8 cellular contexts compared by ENCODE assay signal in the genomic region with DNA sequence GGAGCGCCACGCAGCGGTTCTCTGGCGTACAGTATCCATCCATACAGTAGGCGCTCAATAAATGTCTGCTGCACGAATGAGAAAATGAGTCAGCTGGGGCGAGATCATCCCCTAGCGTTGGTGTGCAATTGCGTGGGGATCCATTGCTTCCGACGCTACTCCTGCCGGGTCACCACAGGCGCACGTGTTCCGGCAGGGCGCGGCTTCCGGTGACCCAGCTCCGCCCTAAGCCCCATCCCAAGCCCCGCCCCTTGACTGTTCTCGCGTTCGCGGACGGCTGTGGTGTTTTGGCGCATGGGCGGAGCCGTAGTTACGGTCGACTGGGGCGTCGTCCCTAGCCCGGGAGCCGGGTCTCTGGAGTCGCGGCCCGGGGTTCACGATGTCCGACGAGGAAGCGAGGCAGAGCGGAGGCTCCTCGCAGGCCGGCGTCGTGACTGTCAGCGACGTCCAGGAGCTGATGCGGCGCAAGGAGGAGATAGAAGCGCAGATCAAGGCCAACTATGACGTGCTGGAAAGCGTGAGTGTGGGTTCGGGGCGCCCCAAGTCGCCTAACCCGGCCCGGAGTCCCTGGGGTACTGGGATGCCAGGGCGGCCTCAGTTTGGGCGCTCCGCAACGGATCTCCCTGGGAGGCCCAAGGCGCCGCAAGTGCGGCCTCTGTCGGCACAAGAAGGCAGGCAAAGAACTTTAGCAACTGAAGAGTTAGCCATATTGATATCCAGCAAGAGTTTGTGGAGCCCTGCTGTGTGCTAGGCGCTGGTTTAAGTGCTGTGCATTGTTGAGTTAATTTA. TPM values are rescaled to one million over a fixed set of nuclear protein-coding genes. Genes with fewer than 3 reads are reported as not detected.
A peak's percentile ranks its signal among the peaks of the same experiment; 100 is the strongest.
DNase-seq lines count a peak whose midpoint lies in the region; ATAC-seq, FAIRE-seq and TF ChIP-seq lines count a peak whose summit lies in the region.

Gene PSMD9, plus strand, starts transcription at position 313 of the 789 bp plus-strand sequence. Its CDS starts 67 bp downstream, at position 380.

- H3K56ac ChIP-seq in H1 (replicated peaks; ENCODE audit: insufficient read length, low read depth, low read length): peak within 1 kb of the TSS; percentile 77

- H3K9me3 Mint-ChIP-seq in Calu3 (ENCODE audit: low read depth, unreplicated experiment): no peaks in the 10 kb centered on the region

- DNase-seq in Calu3 (peak; percentile 99), HUDEP-2 (lab: John Stamatoyannopoulos, UW; ENCODE audit: unreplicated experiment in 76 of 76) (peak; percentile 51 to 99 (median 97)), NOMO-1 treated with dmso at 0.1 percent for 144 hours (lab: John Stamatoyannopoulos, UW; ENCODE audit: unreplicated experiment) (peak; percentile 97), H1 (ENCODE audit: low read depth in 1 of 2, low spot score in 2 of 2) (peak; percentile 94 to 99), mesenchymal stem cell (peak; percentile 98)
- peak; percentile 98 for DNase-seq in activated CD8-positive, alpha-beta memory T cell treated with anti-CD3 and anti-CD28 coated beads for 48 hours (ENCODE audit: low read depth in 2 of 3, low spot score in 2 of 3)
- peak; percentile 97 for DNase-seq in stimulated activated CD8-positive, alpha-beta memory T cell treated with anti-CD3 and anti-CD28 coated beads, Interleukin-12 subunit alpha, Interleukin-12 subunit beta, amount 100 ng/mL, for 4 hours (ENCODE audit: low read depth)

- no peak within 1 kb of the TSS; the same call in 1 of the 2 replicates for H2AK5ac ChIP-seq in H1 (ENCODE audit: low read depth, low read length)
- H2AK5ac ChIP-seq in mesenchymal stem cell (ENCODE audit: low read length, severe bottlenecking): peak within 1 kb of the TSS; percentile 75

- CTCF ChIA-PET in Calu3 (lab: Charles Lee): interaction anchor here (0.6 to 2.3 kb wide), 5 partner anchors 49 to 192 kb away, joined by 3 to 32 read pairs (median 4); partner anchors contain the start of gene RHOF
- CTCF ChIA-PET in H1 (lab: Charles Lee; ENCODE audit: partially characterized antibody): interaction anchor here (0.6 to 10.7 kb wide), 21 partner anchors 9 to 114 kb away, joined by 3 to 114 read pairs (median 4); partner anchors contain the start of genes CFAP251, HPD and RHOF

- H3K4me1 ChIP-seq in H1 (replicated peaks in 1 of 4; ENCODE audit: control insufficient read depth in 3 of 4, insufficient read depth in 4 of 4, low read length in 3 of 4) (peaks cover 0 to 5% (median 1%) of the 10 kb centered on the region in 4 experiments; a peak in 4 of 7 replicates), mesenchymal stem cell (ENCODE audit: control insufficient read depth, insufficient read depth, low read depth, low read length) (peaks cover 13% of the 10 kb centered on the region)

- peak within 1 kb of the TSS; percentile 54 to 89 for H3K4me2 ChIP-seq in H1 (ENCODE audit: insufficient read depth in 1 of 2, low read depth in 2 of 2, low read length in 2 of 2)
- H3K4me2 ChIP-seq in mesenchymal stem cell (ENCODE audit: low read length, poor library complexity, severe bottlenecking): peak within 1 kb of the TSS; percentile 66

- H3K23ac ChIP-seq in H1 (ENCODE audit: insufficient read length): no peak within 1 kb of the TSS
- peak within 1 kb of the TSS in 1 of 2 experiments; percentile 86 for H3K23ac ChIP-seq in mesenchymal stem cell (ENCODE audit: low read length in 2 of 2)

- H4K5ac ChIP-seq in H1 (ENCODE audit: insufficient read length, low read depth, low read length): peak within 1 kb of the TSS; percentile 87

- H2BK120ac ChIP-seq in H1 (replicated peaks; ENCODE audit: low read depth, low read length) (no peak within 1 kb of the TSS), mesenchymal stem cell (ENCODE audit: low read depth, low read length) (peak within 1 kb of the TSS; percentile 89)

- H3K9ac ChIP-seq in H1 (replicated peaks in 1 of 4; ENCODE audit: extremely low read depth in 1 of 4, low read depth in 3 of 4, low read length in 3 of 4) (peak within 1 kb of the TSS; percentile 54 to 69 (median 63); a peak in 6 of 7 replicates), mesenchymal stem cell (ENCODE audit: low read length) (peak within 1 kb of the TSS; percentile 97)

- H3K4me3 Mint-ChIP-seq in Calu3 (ENCODE audit: low read depth, unreplicated experiment): peak within 1 kb of the TSS; percentile 95

- peak; percentile 95 for ATAC-seq in GM21381 (IDR thresholded peaks at IDR 0.05; ENCODE audit: unreplicated experiment)

- POLR2A ChIA-PET in H1 (lab: Charles Lee; ENCODE audit: partially characterized antibody): interaction anchor here (0.6 to 10.3 kb wide), 12 partner anchors 30 to 489 kb away, joined by 3 to 115 read pairs (median 4); partner anchors contain the start of genes BCL7A, CFAP251, RHOF and RNF34

- peak within 1 kb of the TSS; percentile 89; the same call in 1 of the 2 replicates for H4K8ac ChIP-seq in H1 (ENCODE audit: extremely low read depth, insufficient read depth, low read length)
- H4K8ac ChIP-seq in mesenchymal stem cell (ENCODE audit: low read length): peak within 1 kb of the TSS; percentile 98

- peak; percentile 45 for TF ChIP-seq CTCF in Calu3 (IDR thresholded peaks at IDR 0.05; ENCODE audit: unreplicated experiment)
- TF ChIP-seq CTCF in H1 (IDR thresholded peaks at IDR 0.05; ENCODE audit: control extremely low read depth in 1 of 3, insufficient read depth in 1 of 3, low read depth in 1 of 3, low read length in 3 of 3): peak; percentile 59 to 83 (median 75)

- intact Hi-C loops in Calu3 (cut with micrococcal nuclease; ENCODE audit: unreplicated experiment): loop anchor here (1.0 kb wide), 1 partner anchor 91 kb away; no protein-coding TSS in a partner anchor

- H3K4me3 ChIP-seq in H1 (ENCODE audit: extremely low read depth in 1 of 4, insufficient read depth in 2 of 4, low read depth in 3 of 4, low read length in 4 of 4): peak within 1 kb of the TSS; percentile 64 to 79 (median 74)
- peak within 1 kb of the TSS; percentile 86 to 87 for H3K4me3 ChIP-seq in mesenchymal stem cell (ENCODE audit: insufficient read depth in 1 of 2, low read depth in 1 of 2, low read length in 2 of 2)

- no peaks in the 10 kb centered on the region for H3K27me3 Mint-ChIP-seq in Calu3 (ENCODE audit: unreplicated experiment)

- H2BK12ac ChIP-seq in H1 (ENCODE audit: low read depth, low read length) (no peak within 1 kb of the TSS; the same call in 1 of the 2 replicates), mesenchymal stem cell (ENCODE audit: low read length in 2 of 2) (peak within 1 kb of the TSS in 1 of 2 experiments; percentile 75)

- H3K14ac ChIP-seq in H1 (ENCODE audit: insufficient read length) (no peak within 1 kb of the TSS), mesenchymal stem cell (ENCODE audit: low read length in 2 of 2) (peak within 1 kb of the TSS in 1 of 2 experiments; percentile 98)

- peak within 1 kb of the TSS; percentile 98 for H3K18ac ChIP-seq in H1 (ENCODE audit: extremely low read depth, low read length)
- peak within 1 kb of the TSS; percentile 98 to 99 for H3K18ac ChIP-seq in mesenchymal stem cell (ENCODE audit: low read depth in 1 of 2, low read length in 2 of 2)

- TSS peak; percentile 74 for BruUV-seq in Calu3 (replicated peaks; lab: Mats Ljungman, UMichigan)

- H2BK20ac ChIP-seq in H1 (ENCODE audit: low read length): no peak within 1 kb of the TSS

- peaks cover 3 to 10% of the 10 kb centered on the region in 2 experiments for H4K20me1 ChIP-seq in H1 (replicated peaks in 1 of 2; ENCODE audit: control insufficient read depth in 1 of 2, insufficient read depth in 2 of 2, low read length in 2 of 2)

- H3K79me2 ChIP-seq in H1 (ENCODE audit: control insufficient read depth in 1 of 2, insufficient read depth in 2 of 2, low read length in 2 of 2): no peaks in the 10 kb centered on the region; a peak in 1 of 4 replicates

- H3K4me1 Mint-ChIP-seq in Calu3 (ENCODE audit: low read depth, unreplicated experiment): peaks cover 14% of the 10 kb centered on the region

- H2AFZ ChIP-seq in H1 (ENCODE audit: low read length) (peak within 1 kb of the TSS; percentile 85), mesenchymal stem cell (ENCODE audit: low read depth, low read length) (peak within 1 kb of the TSS; percentile 85)

- H3K27ac ChIP-seq in H1 (ENCODE audit: low read depth, low read length) (peak within 1 kb of the TSS; percentile 83; the same call in 1 of the 2 replicates), mesenchymal stem cell (ENCODE audit: low read length, poor library complexity, severe bottlenecking) (peak within 1 kb of the TSS; percentile 95)

- peak; percentile 66 for FAIRE-seq in H1 (lab: Jason Lieb, UNC)

- H3K23me2 ChIP-seq in H1 (ENCODE audit: low read depth, low read length): peaks cover 7% of the 10 kb centered on the region

- peak within 1 kb of the TSS; percentile 94 for H2BK5ac ChIP-seq in H1 (ENCODE audit: low read depth, low read length)
- peak within 1 kb of the TSS; percentile 60 for H2BK5ac ChIP-seq in mesenchymal stem cell (ENCODE audit: low read depth, low read length, poor library complexity, severe bottlenecking)

- H3K4ac ChIP-seq in H1 (replicated peaks; ENCODE audit: insufficient read length, low read depth, low read length) (peak within 1 kb of the TSS; percentile 1), mesenchymal stem cell (ENCODE audit: low read depth in 1 of 2, low read length in 2 of 2) (peak within 1 kb of the TSS; percentile 47 to 100)

- H4K91ac ChIP-seq in H1 (replicated peaks; ENCODE audit: insufficient read length, low read length) (peak within 1 kb of the TSS; percentile 63), mesenchymal stem cell (ENCODE audit: low read length) (peak within 1 kb of the TSS; percentile 95)

- H3K27ac Mint-ChIP-seq in Calu3 (ENCODE audit: unreplicated experiment): peak within 1 kb of the TSS; percentile 88

- no peaks in the 10 kb centered on the region for H3K36me3 ChIP-seq in H1 (ENCODE audit: control insufficient read depth in 2 of 4, insufficient read depth in 4 of 4, low read length in 3 of 4)
- H3K36me3 ChIP-seq in mesenchymal stem cell (ENCODE audit: control insufficient read depth in 1 of 2, insufficient read depth in 2 of 2, low read depth in 1 of 2, low read length in 2 of 2): peaks cover 16 to 19% of the 10 kb centered on the region in 2 experiments

- peaks cover 33% of the 10 kb centered on the region for H3K36me3 Mint-ChIP-seq in Calu3 (ENCODE audit: insufficient read depth, unreplicated experiment)

- no peaks in the 10 kb centered on the region for H3K9me3 ChIP-seq in H1 (ENCODE audit: insufficient read depth in 2 of 2, low read depth in 1 of 2, low read length in 1 of 2)
- H3K9me3 ChIP-seq in mesenchymal stem cell (ENCODE audit: control insufficient read depth, low read length): no peaks in the 10 kb centered on the region

- H3K79me1 ChIP-seq in H1 (ENCODE audit: low read depth, low read length) (no peaks in the 10 kb centered on the region), mesenchymal stem cell (replicated peaks; ENCODE audit: low read length, poor library complexity, severe bottlenecking) (peaks cover 8% of the 10 kb centered on the region)

- TF ChIP-seq EP300 in H1 (IDR thresholded peaks at IDR 0.05; ENCODE audit: borderline replicate concordance in 1 of 2, low read depth in 2 of 2, low read length in 2 of 2): peak in 1 of 2 experiments; percentile 86; a peak in 1 of 3 replicates

- H2BK15ac ChIP-seq in H1 (ENCODE audit: low read length) (peak within 1 kb of the TSS; percentile 98), mesenchymal stem cell (ENCODE audit: low read depth, poor library complexity, severe bottlenecking) (peak within 1 kb of the TSS; percentile 60)

- WGBS in H1 (ENCODE audit: extremely low coverage in 1 of 2, insufficient coverage in 1 of 2, insufficient read length in 1 of 2, insufficient replicate concordance in 2 of 2, low coverage in 1 of 2, low lambda C conversion rate in 2 of 2, missing lambda C conversion rate in 1 of 2), 2 experiments: 1% methylated on average over 66 of the region's 67 CpGs; no CpG with 5 or more reads in 1 of the 2 experiments
- WGBS in mesenchymal stem cell: under 1% methylated on average over 67 of the region's 67 CpGs

- H3K27me3 ChIP-seq in H1 (replicated peaks in 1 of 4; ENCODE audit: control insufficient read depth in 3 of 4, extremely low read depth in 1 of 4, insufficient read depth in 3 of 4, low read length in 3 of 4) (peaks cover 0 to 2% (median 1%) of the 10 kb centered on the region in 4 experiments; a peak in 3 of 7 replicates), mesenchymal stem cell (ENCODE audit: control insufficient read depth in 1 of 2, insufficient read depth in 1 of 2, low read length in 2 of 2) (no peaks in the 10 kb centered on the region)

- TF ChIP-seq POLR2A in H1 (IDR thresholded peaks at IDR 0.05; ENCODE audit: control extremely low read depth in 1 of 2, low read depth in 2 of 2, low read length in 2 of 2): peak in 1 of 2 experiments; percentile 75; a peak in 2 of 3 replicates

- peak; percentile 52 to 68 for TF ChIP-seq RAD21 in H1 (IDR thresholded peaks at IDR 0.05 in 1 of 2, conservative IDR thresholded peaks at IDR 0.05 in 1 of 2; ENCODE audit: low read depth in 2 of 2, low read length in 2 of 2)

RNA-seq across cellular contexts. Expression of gene PSMD9, which starts in this region (rescaled TPM):
- 66.0 and 68.3 TPM in 2 replicates for total RNA-seq in Calu3 (2022)
- 28.8 and 33.1 TPM in 2 replicates for total RNA-seq in H1 (2021; fragmentation: NEBNext Ultra II Directional; extraction: Animal tissue kit (Norgen Biotek cat#: 25700))
- polyA plus RNA-seq in H1 (2011; rRNA removed): 36.1 and 38.5 TPM in 2 replicates
- polyA plus RNA-seq in H1 (2011; cell fraction: cytosol; rRNA removed): 91.7 TPM
- 40.6 TPM for polyA plus RNA-seq in H1 (2011; cell fraction: nucleus; rRNA removed)
- polyA plus RNA-seq in H1 (2012, experiment 1 of 2): 27.5 to 49.3 TPM (median 44.6 TPM) in 4 replicates
- polyA plus RNA-seq in H1 (2012, experiment 2 of 2): 19.3 TPM
- 17.6 TPM for polyA plus RNA-seq in H1 (2013, experiment 1 of 2)
- polyA plus RNA-seq in H1 (2013, experiment 2 of 2): 18.2 TPM
- polyA minus RNA-seq in H1 (2011; rRNA and poly(A)+ RNA removed): 22.3 and 22.4 TPM in 2 replicates
- 34.8 TPM for polyA minus RNA-seq in H1 (2011; cell fraction: cytosol; rRNA and poly(A)+ RNA removed)
- 19.6 TPM for polyA minus RNA-seq in H1 (2011; cell fraction: nucleus; rRNA and poly(A)+ RNA removed)
- polyA plus RNA-seq in mesenchymal stem cell (2013, experiment 1 of 2): 55.2 TPM
- polyA plus RNA-seq in mesenchymal stem cell (2013, experiment 2 of 2): 55.8 TPM

Comparison
In these comparisons a context has a peak if more than half of its experiments do, and no peak if none do; other contexts are left out.
1. Peak in every context shown above with its lines: DNase-seq, ATAC-seq, H3K4me3 ChIP-seq and H3K27ac ChIP-seq.